In genomic region chr9:128208386-128208785, GRCh38 we compare ENCODE assay signal across 24 cellular contexts. TPM values are rescaled to one million over a fixed set of nuclear protein-coding genes. Genes with fewer than 3 reads are reported as not detected.
"Had no signal": no experiment of that assay in that cellular context is flagged by ENCODE, and none has a peak within 500 bp of the region (broad histone marks: within the 10 kb centered on the region; RNA-seq: fewer than 3 reads in every experiment).

No MANE protein-coding gene starts in this region.

- H3K9me3 ChIP-seq: ascending aorta, colonic mucosa, left lung, ovary, psoas muscle, right atrium auricular region, thyroid gland, upper lobe of right lung had no signal

- H3K4me3 Mint-ChIP-seq: activated CD4-positive, alpha-beta T cell treated with anti-CD3 and anti-CD28 coated beads, Interleukin-2, amount 10 ng/mL, durations not matched to agents 7 days and 5 days; activated CD8-positive, alpha-beta memory T cell treated with anti-CD3 and anti-CD28 coated beads, Interleukin-2, amount 10 ng/mL, durations not matched to agents 7 days and 5 days; activated CD8-positive, alpha-beta T cell treated with anti-CD3 and anti-CD28 coated beads for 36 hours; activated naive CD4-positive, alpha-beta T cell treated with anti-CD3 and anti-CD28 coated beads, Interleukin-2, amount 10 ng/mL, durations not matched to agents 7 days and 5 days; central memory CD8-positive, alpha-beta T cell; naive thymus-derived CD4-positive, alpha-beta T cell; T-helper 2 cell treated with Interferon-gamma antibody and Interleukin-4, amounts not matched to agents 5 μg/mL and 100 μg/mL, for 36 hours had no signal

- H3K36me3 ChIP-seq: ascending aorta, brain microvascular endothelial cell, colonic mucosa, left lung, ovary, right atrium auricular region, thyroid gland, upper lobe of right lung had no signal

- H3K4me3 ChIP-seq: ascending aorta, colonic mucosa, left lung, lung, ovary, psoas muscle, right atrium auricular region, thyroid gland, upper lobe of right lung had no signal

- H3K27ac ChIP-seq: ascending aorta, brain microvascular endothelial cell, colonic mucosa, epithelial cell of prostate, left lung, ovary, psoas muscle, right atrium auricular region, thyroid gland, upper lobe of right lung, VCaP had no signal

- DNase-seq: activated CD4-positive, alpha-beta T cell treated with anti-CD3 and anti-CD28 coated beads, Interleukin-2, amount 10 ng/mL, durations not matched to agents 7 days and 5 days; activated CD8-positive, alpha-beta memory T cell treated with anti-CD3 and anti-CD28 coated beads, Interleukin-2, amount 10 ng/mL, durations not matched to agents 7 days and 5 days; activated CD8-positive, alpha-beta T cell treated with anti-CD3 and anti-CD28 coated beads for 36 hours; activated effector memory CD4-positive, alpha-beta T cell treated with anti-CD3 and anti-CD28 coated beads, Interleukin-2, amount 50 U/mL, for 16 hours; activated naive CD4-positive, alpha-beta T cell treated with anti-CD3 and anti-CD28 coated beads, Interleukin-2, amount 10 ng/mL, durations not matched to agents 7 days and 5 days; activated T-cell treated with anti-CD3 and anti-CD28 coated beads for 4 hours; brain microvascular endothelial cell; colonic mucosa; left lung; naive thymus-derived CD4-positive, alpha-beta T cell; ovary; psoas muscle; stimulated activated CD4-positive, alpha-beta T cell treated with anti-CD3 and anti-CD28 coated beads, Interleukin-4, amount 100 ng/mL, for 24 hours; stimulated activated naive CD4-positive, alpha-beta T cell treated with Interleukin-2 at 50 U/mL for 16 hours; thyroid gland; upper lobe of right lung had no signal

- H3K27ac Mint-ChIP-seq: activated CD4-positive, alpha-beta T cell treated with anti-CD3 and anti-CD28 coated beads, Interleukin-2, amount 10 ng/mL, durations not matched to agents 7 days and 5 days; activated CD8-positive, alpha-beta memory T cell treated with anti-CD3 and anti-CD28 coated beads, Interleukin-2, amount 10 ng/mL, durations not matched to agents 7 days and 5 days; activated CD8-positive, alpha-beta T cell treated with anti-CD3 and anti-CD28 coated beads for 36 hours; activated naive CD4-positive, alpha-beta T cell treated with anti-CD3 and anti-CD28 coated beads, Interleukin-2, amount 10 ng/mL, durations not matched to agents 7 days and 5 days; naive thymus-derived CD4-positive, alpha-beta T cell; T-helper 2 cell treated with Interferon-gamma antibody and Interleukin-4, amounts not matched to agents 5 μg/mL and 100 μg/mL, for 36 hours had no signal

- H3K36me3 Mint-ChIP-seq: activated CD8-positive, alpha-beta memory T cell treated with anti-CD3 and anti-CD28 coated beads, Interleukin-2, amount 10 ng/mL, durations not matched to agents 7 days and 5 days; activated naive CD4-positive, alpha-beta T cell treated with anti-CD3 and anti-CD28 coated beads, Interleukin-2, amount 10 ng/mL, durations not matched to agents 7 days and 5 days; naive thymus-derived CD4-positive, alpha-beta T cell had no signal

- H3K9me3 Mint-ChIP-seq: activated CD4-positive, alpha-beta T cell treated with anti-CD3 and anti-CD28 coated beads, Interleukin-2, amount 10 ng/mL, durations not matched to agents 7 days and 5 days; activated CD8-positive, alpha-beta T cell treated with anti-CD3 and anti-CD28 coated beads for 36 hours; activated naive CD4-positive, alpha-beta T cell treated with anti-CD3 and anti-CD28 coated beads, Interleukin-2, amount 10 ng/mL, durations not matched to agents 7 days and 5 days; central memory CD8-positive, alpha-beta T cell; naive thymus-derived CD4-positive, alpha-beta T cell; T-helper 2 cell treated with Interferon-gamma antibody and Interleukin-4, amounts not matched to agents 5 μg/mL and 100 μg/mL, for 36 hours had no signal

- H3K27me3 ChIP-seq: brain microvascular endothelial cell, ovary, right atrium auricular region had no signal

RNA-seq across cellular contexts. Expression of gene LCN2, which starts 59.1 kb away (rescaled TPM):
- total RNA-seq: activated CD4-positive, alpha-beta T cell treated with anti-CD3 and anti-CD28 coated beads, Interleukin-2, amount 10 ng/mL, durations not matched to agents 7 days and 5 days; activated CD8-positive, alpha-beta memory T cell treated with anti-CD3 and anti-CD28 coated beads, Interleukin-2, amount 10 ng/mL, durations not matched to agents 7 days and 5 days; activated CD8-positive, alpha-beta T cell treated with anti-CD3 and anti-CD28 coated beads for 36 hours; ascending aorta; fibroblast of villous mesenchyme; naive thymus-derived CD4-positive, alpha-beta T cell; right atrium auricular region had no signal
